ENCODE assay signal across 1 cellular context in the genomic region with DNA sequence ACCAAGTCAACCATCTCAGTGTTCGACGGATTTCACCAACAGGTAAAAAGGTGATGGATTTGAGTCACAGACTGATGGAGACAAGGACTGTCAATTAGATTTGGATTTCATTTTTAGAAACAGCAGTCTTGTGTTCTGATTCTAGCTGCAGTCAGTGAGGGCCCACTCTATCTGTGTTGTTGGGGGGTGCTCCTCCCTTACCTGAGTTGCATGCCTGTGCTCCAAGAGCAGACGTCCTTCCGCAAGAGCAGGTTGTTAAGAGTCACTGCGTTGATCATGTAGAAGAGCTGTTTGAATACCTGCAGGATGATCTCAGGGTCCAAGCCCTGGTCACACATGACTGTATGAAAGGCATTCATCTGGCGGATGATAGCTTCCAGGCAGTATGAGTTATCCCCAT.
TF ChIP-seq lines count a peak whose summit lies in the region.

No MANE protein-coding gene starts in this region.

TF ChIP-seq in HepG2, 621 proteins besides CTCF, POLR2A, EP300 and RAD21:
- peak; percentile 15 for TF ChIP-seq TEAD3 (CRISPR knock-in tag; optimal IDR thresholded peaks at IDR 0.05; ENCODE audit: borderline replicate concordance)
- TF ChIP-seq, protein P1, sequence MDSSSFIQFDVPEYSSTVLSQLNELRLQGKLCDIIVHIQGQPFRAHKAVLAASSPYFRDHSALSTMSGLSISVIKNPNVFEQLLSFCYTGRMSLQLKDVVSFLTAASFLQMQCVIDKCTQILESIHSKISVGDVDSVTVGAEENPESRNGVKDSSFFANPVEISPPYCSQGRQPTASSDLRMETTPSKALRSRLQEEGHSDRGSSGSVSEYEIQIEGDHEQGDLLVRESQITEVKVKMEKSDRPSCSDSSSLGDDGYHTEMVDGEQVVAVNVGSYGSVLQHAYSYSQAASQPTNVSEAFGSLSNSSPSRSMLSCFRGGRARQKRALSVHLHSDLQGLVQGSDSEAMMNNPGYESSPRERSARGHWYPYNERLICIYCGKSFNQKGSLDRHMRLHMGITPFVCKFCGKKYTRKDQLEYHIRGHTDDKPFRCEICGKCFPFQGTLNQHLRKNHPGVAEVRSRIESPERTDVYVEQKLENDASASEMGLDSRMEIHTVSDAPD (CRISPR knock-in tag; IDR thresholded peaks at IDR 0.05), result 0 out of 2 replicates have a peak, but pooled peaks have one; percentile 41
